26 cellular contexts compared by ENCODE assay signal in genomic region chr2:177602611-177603164, GRCh38.
A peak's percentile ranks its signal among the peaks of the same experiment; 100 is the strongest.
DNase-seq lines count a peak whose midpoint lies in the region; ATAC-seq, FAIRE-seq and TF ChIP-seq lines count a peak whose summit lies in the region.
"Had no signal": no experiment of that assay in that cellular context is flagged by ENCODE, and none has a peak within 500 bp of the region (broad histone marks: within the 10 kb centered on the region; RNA-seq: fewer than 3 reads in every experiment).

No MANE protein-coding gene starts in this region.

- no TSS peak for BruUV-seq in HepG2 (replicated peaks; lab: Mats Ljungman, UMichigan)

- peak overlapping the region; percentile 64 for H3K4me2 ChIP-seq in HepG2 (ENCODE audit: low read depth, low read length)

- H3K9me3 ChIP-seq in HepG2 (ENCODE audit: low read length) = no peaks in the 10 kb centered on the region; the same call in 1 of the 2 replicates
- H3K9me3 ChIP-seq: breast epithelium, neutrophil, SJCRH30, stomach, thyroid gland had no signal

- peak overlapping the region; percentile 63 for H3K27ac Mint-ChIP-seq in progenitor cell of endocrine pancreas
- H3K27ac Mint-ChIP-seq: activated naive CD4-positive, alpha-beta T cell treated with anti-CD3 and anti-CD28 coated beads, Interleukin-2, amount 10 ng/mL, durations not matched to agents 7 days and 5 days had no signal

- peak overlapping the region; percentile 38 for H3K27ac ChIP-seq in HepG2 (ENCODE audit: extremely low read length, insufficient read depth, low read length)
- no peak overlapping the region for H3K27ac ChIP-seq in brain microvascular endothelial cell
- H3K27ac ChIP-seq: breast epithelium, HL-60, neutrophil, SJCRH30, stomach, thyroid gland had no signal

- in situ Hi-C loops in HepG2 (cut with HindIII; ENCODE audit: extremely low pct_ligation_motif_present, low pct_unique_long_range_greater_than_20kb) (loop anchor here (10.0 kb wide), 2 partner anchors 108 to 268 kb away; no protein-coding TSS in a partner anchor), brain microvascular endothelial cell (cut with HindIII; ENCODE audit: low pct_ligation_motif_present, low sequenced_read_pairs) (no loop called here)

- H3K36me3 Mint-ChIP-seq in progenitor cell of endocrine pancreas (ENCODE audit: insufficient read depth) = peaks cover 1% of the 10 kb centered on the region
- H3K36me3 Mint-ChIP-seq: activated naive CD4-positive, alpha-beta T cell treated with anti-CD3 and anti-CD28 coated beads, Interleukin-2, amount 10 ng/mL, durations not matched to agents 7 days and 5 days had no signal

- H3K4me3 ChIP-seq in HepG2 (replicated peaks in 1 of 3; ENCODE audit: insufficient read depth in 1 of 3, low read depth in 2 of 3, low read length in 3 of 3) (peak overlapping the region in 2 of 3 experiments; percentile 2 to 14; a peak in 1 of 6 replicates), brain microvascular endothelial cell (ENCODE audit: low read depth, low read length) (no peak overlapping the region)
- H3K4me3 ChIP-seq: breast epithelium, SJCRH30, stomach, thyroid gland had no signal

- CTCF ChIA-PET in HepG2 (lab: Yijun Ruan, JAX; ENCODE audit: low intra/inter-chr PET ratio, low total read pairs) = no interaction called here

- no peaks in the 10 kb centered on the region for H3K79me2 ChIP-seq in HepG2 (ENCODE audit: insufficient read depth, low read length)

- TF ChIP-seq CTCF in GM20000 (IDR thresholded peaks at IDR 0.05; ENCODE audit: extremely low read depth, missing control alignments) (no peak), HepG2 (CRISPR knock-in tag; IDR thresholded peaks at IDR 0.05) (no peak; the same call in 1 of the 2 replicates), progenitor cell of endocrine pancreas (IDR thresholded peaks at IDR 0.05; ENCODE audit: unreplicated experiment) (no peak), brain microvascular endothelial cell (IDR thresholded peaks at IDR 0.05; ENCODE audit: low read depth, low read length, missing control alignments) (no peak)

- H3K36me3 ChIP-seq in HepG2 (replicated peaks in 1 of 2; ENCODE audit: control insufficient read depth in 1 of 2, insufficient read depth in 2 of 2, low read length in 2 of 2) (no peaks in the 10 kb centered on the region), brain microvascular endothelial cell (replicated peaks) (no peaks in the 10 kb centered on the region)
- H3K36me3 ChIP-seq: breast epithelium, neutrophil, SJCRH30, stomach, thyroid gland had no signal

- no peaks in the 10 kb centered on the region for H3K27me3 Mint-ChIP-seq in progenitor cell of endocrine pancreas

- TF ChIP-seq EP300 in HepG2 (IDR thresholded peaks at IDR 0.05; ENCODE audit: low read depth in 2 of 2, low read length in 2 of 2) (peak in 1 of 2 experiments; percentile 60; a peak in 2 of 4 replicates), HepG2 (CRISPR knock-in tag; IDR thresholded peaks at IDR 0.05; ENCODE audit: borderline replicate concordance) (no peak)

- ATAC-seq in HepG2 = peak; percentile 76
- ATAC-seq in GM21576 (IDR thresholded peaks at IDR 0.05; ENCODE audit: unreplicated experiment) = no peak

- WGBS in HepG2 (ENCODE audit: low lambda C conversion rate) = 5% methylated on average over 2 of the region's 2 CpGs

- H3K4me3 Mint-ChIP-seq in progenitor cell of endocrine pancreas (ENCODE audit: low read depth) = peak overlapping the region; percentile 49
- H3K4me3 Mint-ChIP-seq: activated naive CD4-positive, alpha-beta T cell treated with anti-CD3 and anti-CD28 coated beads, Interleukin-2, amount 10 ng/mL, durations not matched to agents 7 days and 5 days had no signal

- H3K4me1 Mint-ChIP-seq in progenitor cell of endocrine pancreas (ENCODE audit: low read depth) = peaks cover 53% of the 10 kb centered on the region

- DNase-seq in GM20000 (ENCODE audit: low spot score) = peak; percentile 15
- peak; percentile 68 for DNase-seq in HepG2 (ENCODE audit: low spot score)
- DNase-seq in progenitor cell of endocrine pancreas (ENCODE audit: low spot score, unreplicated experiment) = no peak
- no peak for DNase-seq in activated CD4-positive, CD25-positive, alpha-beta regulatory T cell treated with anti-CD3 and anti-CD28 coated beads, Interleukin-2, amount 50 U/mL, for 72 hours
- no peak for DNase-seq in brain microvascular endothelial cell
- DNase-seq: ACHN; activated CD4-positive, alpha-beta T cell treated with anti-CD3 and anti-CD28 coated beads, Interleukin-2, amount 50 U/mL, for 48 hours; activated CD4-positive, CD25-positive, alpha-beta regulatory T cell; activated naive CD4-positive, alpha-beta T cell treated with anti-CD3 and anti-CD28 coated beads, Interleukin-2, amount 10 ng/mL, durations not matched to agents 7 days and 5 days; amniotic stem cell; DMS79 treated with DMSO at 0.1 percent for 48 hours; effector CD4-positive, alpha-beta T cell; head of caudate nucleus; kidney glomerular epithelial cell; NCI-H1930; NCI-H748 treated with DMSO at 0.1 percent for 48 hours; SJCRH30; stimulated activated CD4-positive, alpha-beta T cell treated with anti-CD3 and anti-CD28 coated beads, Interleukin-1b, Interleukin-23, amount 100 ng/mL, for 48 hours; stomach; thyroid gland had no signal

- intact Hi-C loops in HepG2 (cut with micrococcal nuclease; ENCODE audit: unreplicated experiment) = loop anchor here (5.0 kb wide), 1 partner anchor 440 kb away; no protein-coding TSS in a partner anchor

- H3K9me3 Mint-ChIP-seq in progenitor cell of endocrine pancreas (ENCODE audit: low read depth) = peaks cover 6% of the 10 kb centered on the region

- H4K20me1 ChIP-seq in HepG2 (ENCODE audit: insufficient read depth, low read length) = no peaks in the 10 kb centered on the region

- no peak for TF ChIP-seq POLR2A in HepG2 (IDR thresholded peaks at IDR 0.05; ENCODE audit: insufficient read depth in 1 of 2, low read depth in 2 of 2, low read length in 2 of 2)

- TF ChIP-seq RAD21 in HepG2 (CRISPR knock-in tag; IDR thresholded peaks at IDR 0.05) = no peak

- peak; percentile 99 for FAIRE-seq in TTC549 (lab: Jason Lieb, UNC)
- peak; percentile 60 for FAIRE-seq in HepG2 (lab: Jason Lieb, UNC)
- FAIRE-seq: GM18507 had no signal

- H3K9ac ChIP-seq in HepG2 (ENCODE audit: insufficient read depth, low read depth, low read length) = peak overlapping the region; percentile 34

- peaks cover 75% of the 10 kb centered on the region for H3K4me1 ChIP-seq in HepG2 (ENCODE audit: insufficient read depth, low read length)
- H3K4me1 ChIP-seq: thyroid gland had no signal

- POLR2A ChIA-PET in HepG2 (lab: Yijun Ruan, JAX) = interaction anchor here (1.1 to 1.9 kb wide), 5 partner anchors 10 to 338 kb away, joined by 3 to 12 read pairs (median 4); partner anchors contain the start of gene NFE2L2

- H2AFZ ChIP-seq in HepG2 (ENCODE audit: low read length) = no peak overlapping the region

- H3K27me3 ChIP-seq in HepG2 (ENCODE audit: control insufficient read depth in 1 of 2, insufficient read depth in 2 of 2, low read length in 2 of 2) = no peaks in the 10 kb centered on the region
- peaks cover 2% of the 10 kb centered on the region for H3K27me3 ChIP-seq in brain microvascular endothelial cell (replicated peaks)
- H3K27me3 ChIP-seq: breast epithelium, neutrophil, SJCRH30, stomach, thyroid gland had no signal

TF ChIP-seq in HepG2, 621 proteins besides CTCF, POLR2A, EP300 and RAD21 (continues in another document):
- TF ChIP-seq NFE2L2 (IDR thresholded peaks at IDR 0.05; ENCODE audit: low read length) (no peak), PHB2 (IDR thresholded peaks at IDR 0.05; ENCODE audit: partially characterized antibody) (no peak), ZNF709 (CRISPR knock-in tag; IDR thresholded peaks at IDR 0.05) (no peak), HCFC1 (IDR thresholded peaks at IDR 0.05; ENCODE audit: low read depth, low read length) (no peak), U2AF2 (IDR thresholded peaks at IDR 0.05; ENCODE audit: low read depth, low read length) (no peak), NR2F2 (IDR thresholded peaks at IDR 0.05; ENCODE audit: borderline replicate concordance, low read depth) (no peak), ZNF383 (CRISPR knock-in tag; IDR thresholded peaks at IDR 0.05; ENCODE audit: borderline replicate concordance) (no peak), ZNF44 (CRISPR knock-in tag; IDR thresholded peaks at IDR 0.05) (no peak), HDAC6 (IDR thresholded peaks at IDR 0.05; ENCODE audit: low read depth, low read length) (no peak), AKAP8 (CRISPR knock-in tag; IDR thresholded peaks at IDR 0.05) (no peak), ISX (CRISPR knock-in tag; conservative IDR thresholded peaks at IDR 0.05) (no peak), DPF2 (CRISPR knock-in tag; IDR thresholded peaks at IDR 0.05; ENCODE audit: borderline replicate concordance, low read depth) (0 out of 2 replicates have a peak, but pooled peaks have one; percentile 41), FOXA1 (IDR thresholded peaks at IDR 0.05) (peak; percentile 59), FOXA1 (CRISPR knock-in tag; IDR thresholded peaks at IDR 0.05) (peak; percentile 84)
- TF ChIP-seq, protein P1, sequence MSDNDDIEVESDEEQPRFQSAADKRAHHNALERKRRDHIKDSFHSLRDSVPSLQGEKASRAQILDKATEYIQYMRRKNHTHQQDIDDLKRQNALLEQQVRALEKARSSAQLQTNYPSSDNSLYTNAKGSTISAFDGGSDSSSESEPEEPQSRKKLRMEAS (IDR thresholded peaks at IDR 0.05) = peak; percentile 38; the same call in 1 of the 2 replicates
- TF ChIP-seq, protein P2, sequence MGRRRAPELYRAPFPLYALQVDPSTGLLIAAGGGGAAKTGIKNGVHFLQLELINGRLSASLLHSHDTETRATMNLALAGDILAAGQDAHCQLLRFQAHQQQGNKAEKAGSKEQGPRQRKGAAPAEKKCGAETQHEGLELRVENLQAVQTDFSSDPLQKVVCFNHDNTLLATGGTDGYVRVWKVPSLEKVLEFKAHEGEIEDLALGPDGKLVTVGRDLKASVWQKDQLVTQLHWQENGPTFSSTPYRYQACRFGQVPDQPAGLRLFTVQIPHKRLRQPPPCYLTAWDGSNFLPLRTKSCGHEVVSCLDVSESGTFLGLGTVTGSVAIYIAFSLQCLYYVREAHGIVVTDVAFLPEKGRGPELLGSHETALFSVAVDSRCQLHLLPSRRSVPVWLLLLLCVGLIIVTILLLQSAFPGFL (CRISPR knock-in tag; IDR thresholded peaks at IDR 0.05) = no peak
- TF ChIP-seq, protein P3, sequence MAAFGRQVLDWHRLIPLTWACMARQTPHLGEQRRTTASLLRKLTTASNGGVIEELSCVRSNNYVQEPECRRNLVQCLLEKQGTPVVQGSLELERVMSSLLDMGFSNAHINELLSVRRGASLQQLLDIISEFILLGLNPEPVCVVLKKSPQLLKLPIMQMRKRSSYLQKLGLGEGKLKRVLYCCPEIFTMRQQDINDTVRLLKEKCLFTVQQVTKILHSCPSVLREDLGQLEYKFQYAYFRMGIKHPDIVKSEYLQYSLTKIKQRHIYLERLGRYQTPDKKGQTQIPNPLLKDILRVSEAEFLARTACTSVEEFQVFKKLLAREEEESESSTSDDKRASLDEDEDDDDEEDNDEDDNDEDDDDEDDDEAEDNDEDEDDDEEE (CRISPR knock-in tag; IDR thresholded peaks at IDR 0.05) = no peak

Comparison
In these comparisons a context has a peak if more than half of its experiments do, and no peak if none do; other contexts are left out.
1. DNase-seq: peak in GM20000 (single experiment) and HepG2 (single experiment); none in progenitor cell of endocrine pancreas (single experiment), activated CD4-positive, CD25-positive, alpha-beta regulatory T cell treated with anti-CD3 and anti-CD28 coated beads, Interleukin-2, amount 50 U/mL, for 72 hours (single experiment) and brain microvascular endothelial cell (single experiment).